37 cellular contexts compared by ENCODE assay signal in the genomic region with DNA sequence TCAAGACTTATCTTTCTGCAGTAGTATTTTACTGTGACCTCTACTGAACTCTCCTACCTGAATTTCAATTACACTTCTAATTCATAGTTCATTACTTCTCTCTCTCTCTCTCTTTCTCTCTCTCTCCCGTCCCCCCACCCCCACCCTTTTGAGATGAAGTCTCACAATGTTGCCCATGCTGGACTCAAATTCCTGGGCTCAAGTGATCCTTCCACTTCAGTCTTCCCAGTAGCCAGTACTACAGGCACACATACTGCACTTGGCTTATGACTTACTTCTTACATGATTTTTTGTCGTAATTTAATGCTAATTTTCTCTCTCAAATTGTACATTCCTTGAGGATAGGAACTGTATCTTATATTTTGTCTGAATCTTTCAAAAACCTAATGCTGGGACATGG.
"Had no signal": no experiment of that assay in that cellular context is flagged by ENCODE, and none has a peak within 500 bp of the region (broad histone marks: within the 10 kb centered on the region; RNA-seq: fewer than 3 reads in every experiment).

No MANE protein-coding gene starts in this region.

- H3K9me3 Mint-ChIP-seq: activated naive CD4-positive, alpha-beta T cell treated with anti-CD3 and anti-CD28 coated beads for 36 hours; activated naive CD4-positive, alpha-beta T cell treated with anti-CD3 and anti-CD28 coated beads, Interleukin-2, amount 10 ng/mL, durations not matched to agents 7 days and 5 days; activated naive CD8-positive, alpha-beta T cell treated with anti-CD3 and anti-CD28 coated beads for 36 hours; activated naive CD8-positive, alpha-beta T cell treated with anti-CD3 and anti-CD28 coated beads, Interleukin-2, amount 10 ng/mL, durations not matched to agents 7 days and 5 days; activated naive CD8-positive, alpha-beta T cell treated with anti-CD3 and anti-CD28 coated beads, Interleukin-2, amount 50 U/mL, for 24 hours; activated T-cell treated with anti-CD3 and anti-CD28 coated beads, Interleukin-2, amount 50 U/mL, for 24 hours; activated T-cell treated with anti-CD3 and anti-CD28 coated beads, Interleukin-2, amount 50 U/mL, for 4 hours; activated T-cell treated with anti-CD3 and anti-CD28 coated beads, Interleukin-2, amount 50 U/mL, for 72 hours; activated T-helper 1 cell treated with anti-CD3 and anti-CD28 coated beads, Interleukin-12 subunit alpha, Interleukin-12 subunit beta, Interleukin-2, Interleukin-4 antibody, amounts not matched to agents 30 ng/mL and 10 ng/mL and 1 ng/mL, durations not matched to agents 14 hours and 24 hours and 36 hours; activated T-helper 17 cell treated with anti-CD3 and anti-CD28 coated beads, Interleukin-2, amount 50 U/mL, for 72 hours; activated T-helper 2 cell treated with anti-CD3 and anti-CD28 coated beads, Interferon-gamma antibody, Interleukin-2, Interleukin-4, amounts not matched to agents 10 μg/mL and 5 μg/mL and 100 μg/mL, durations not matched to agents 14 hours and 24 hours and 36 hours; brain; central memory CD8-positive, alpha-beta T cell had no signal

- DNase-seq: activated effector memory CD4-positive, alpha-beta T cell treated with anti-CD3 and anti-CD28 coated beads, Interleukin-2, amount 50 U/mL, for 16 hours; activated effector memory CD4-positive, alpha-beta T cell treated with Interleukin-2 at 50 U/mL for 16 hours; activated gamma-delta T cell; activated gamma-delta T cell treated with Interleukin-2 at 50 U/mL for 16 hours; activated naive CD4-positive, alpha-beta T cell; activated naive CD4-positive, alpha-beta T cell treated with anti-CD3 and anti-CD28 coated beads for 36 hours; activated naive CD4-positive, alpha-beta T cell treated with anti-CD3 and anti-CD28 coated beads, Interleukin-2, amount 10 ng/mL, durations not matched to agents 7 days and 5 days; activated naive CD4-positive, alpha-beta T cell treated with anti-CD3 and anti-CD28 coated beads, Interleukin-2, amount 50 U/mL, for 16 hours; activated naive CD4-positive, alpha-beta T cell treated with Interleukin-2 at 50 U/mL for 16 hours; activated naive CD8-positive, alpha-beta T cell treated with anti-CD3 and anti-CD28 coated beads for 36 hours; activated naive CD8-positive, alpha-beta T cell treated with anti-CD3 and anti-CD28 coated beads, Interleukin-2, amount 10 ng/mL, durations not matched to agents 7 days and 5 days; activated naive CD8-positive, alpha-beta T cell treated with anti-CD3 and anti-CD28 coated beads, Interleukin-2, amount 50 U/mL, for 24 hours; activated T-cell treated with anti-CD3 and anti-CD28 coated beads for 4 hours; activated T-cell treated with anti-CD3 and anti-CD28 coated beads, Interleukin-2, amount 50 U/mL, for 1 hour; activated T-cell treated with anti-CD3 and anti-CD28 coated beads, Interleukin-2, amount 50 U/mL, for 24 hours; activated T-cell treated with anti-CD3 and anti-CD28 coated beads, Interleukin-2, amount 50 U/mL, for 4 hours; activated T-cell treated with anti-CD3 and anti-CD28 coated beads, Interleukin-2, amount 50 U/mL, for 48 hours; activated T-cell treated with anti-CD3 and anti-CD28 coated beads, Interleukin-2, amount 50 U/mL, for 72 hours; adrenal gland; amniotic stem cell; amygdala; anterior cingulate cortex; aorta; body of pancreas; brain microvascular endothelial cell; caudate nucleus; central memory CD4-positive, alpha-beta T cell; cerebellar nuclear complex had no signal

- H3K4me3 Mint-ChIP-seq: activated naive CD4-positive, alpha-beta T cell treated with anti-CD3 and anti-CD28 coated beads for 36 hours; activated naive CD4-positive, alpha-beta T cell treated with anti-CD3 and anti-CD28 coated beads, Interleukin-2, amount 10 ng/mL, durations not matched to agents 7 days and 5 days; activated naive CD8-positive, alpha-beta T cell; activated naive CD8-positive, alpha-beta T cell treated with anti-CD3 and anti-CD28 coated beads for 36 hours; activated naive CD8-positive, alpha-beta T cell treated with anti-CD3 and anti-CD28 coated beads, Interleukin-2, amount 10 ng/mL, durations not matched to agents 7 days and 5 days; activated naive CD8-positive, alpha-beta T cell treated with anti-CD3 and anti-CD28 coated beads, Interleukin-2, amount 50 U/mL, for 24 hours; activated T-cell treated with anti-CD3 and anti-CD28 coated beads, Interleukin-2, amount 50 U/mL, for 24 hours; activated T-cell treated with anti-CD3 and anti-CD28 coated beads, Interleukin-2, amount 50 U/mL, for 4 hours; activated T-cell treated with anti-CD3 and anti-CD28 coated beads, Interleukin-2, amount 50 U/mL, for 72 hours; activated T-helper 1 cell treated with anti-CD3 and anti-CD28 coated beads, Interleukin-12 subunit alpha, Interleukin-12 subunit beta, Interleukin-2, Interleukin-4 antibody, amounts not matched to agents 30 ng/mL and 10 ng/mL and 1 ng/mL, durations not matched to agents 14 hours and 24 hours and 36 hours; activated T-helper 17 cell treated with anti-CD3 and anti-CD28 coated beads, Interleukin-2, amount 50 U/mL, for 72 hours; brain; central memory CD8-positive, alpha-beta T cell had no signal

- H3K36me3 Mint-ChIP-seq: activated naive CD4-positive, alpha-beta T cell treated with anti-CD3 and anti-CD28 coated beads, Interleukin-2, amount 10 ng/mL, durations not matched to agents 7 days and 5 days; activated naive CD8-positive, alpha-beta T cell; activated naive CD8-positive, alpha-beta T cell treated with anti-CD3 and anti-CD28 coated beads for 36 hours; activated naive CD8-positive, alpha-beta T cell treated with anti-CD3 and anti-CD28 coated beads, Interleukin-2, amount 10 ng/mL, durations not matched to agents 7 days and 5 days; brain had no signal

- ATAC-seq: activated naive CD8-positive, alpha-beta T cell treated with anti-CD3 and anti-CD28 coated beads, Interleukin-2, amount 50 U/mL, for 24 hours; activated T-cell treated with anti-CD3 and anti-CD28 coated beads, Interleukin-2, amount 50 U/mL, for 4 hours; activated T-cell treated with anti-CD3 and anti-CD28 coated beads, Interleukin-2, amount 50 U/mL, for 72 hours; activated T-helper 17 cell treated with anti-CD3 and anti-CD28 coated beads, Interleukin-2, amount 50 U/mL, for 72 hours; body of pancreas had no signal

- H3K36me3 ChIP-seq: adrenal gland, ascending aorta, brain microvascular endothelial cell, breast epithelium, cardiac muscle cell had no signal

- H3K4me3 ChIP-seq: adrenal gland, ascending aorta, body of pancreas, breast epithelium, cardiac muscle cell had no signal

- H3K27ac Mint-ChIP-seq: activated naive CD4-positive, alpha-beta T cell treated with anti-CD3 and anti-CD28 coated beads for 36 hours; activated naive CD4-positive, alpha-beta T cell treated with anti-CD3 and anti-CD28 coated beads, Interleukin-2, amount 10 ng/mL, durations not matched to agents 7 days and 5 days; activated naive CD8-positive, alpha-beta T cell; activated naive CD8-positive, alpha-beta T cell treated with anti-CD3 and anti-CD28 coated beads for 36 hours; activated naive CD8-positive, alpha-beta T cell treated with anti-CD3 and anti-CD28 coated beads, Interleukin-2, amount 10 ng/mL, durations not matched to agents 7 days and 5 days; activated naive CD8-positive, alpha-beta T cell treated with anti-CD3 and anti-CD28 coated beads, Interleukin-2, amount 50 U/mL, for 24 hours; activated T-cell treated with anti-CD3 and anti-CD28 coated beads, Interleukin-2, amount 50 U/mL, for 24 hours; activated T-cell treated with anti-CD3 and anti-CD28 coated beads, Interleukin-2, amount 50 U/mL, for 72 hours; activated T-helper 1 cell treated with anti-CD3 and anti-CD28 coated beads, Interleukin-12 subunit alpha, Interleukin-12 subunit beta, Interleukin-2, Interleukin-4 antibody, amounts not matched to agents 30 ng/mL and 10 ng/mL and 1 ng/mL, durations not matched to agents 14 hours and 24 hours and 36 hours; activated T-helper 17 cell treated with anti-CD3 and anti-CD28 coated beads, Interleukin-2, amount 50 U/mL, for 72 hours; activated T-helper 2 cell treated with anti-CD3 and anti-CD28 coated beads, Interferon-gamma antibody, Interleukin-2, Interleukin-4, amounts not matched to agents 10 μg/mL and 5 μg/mL and 100 μg/mL, durations not matched to agents 14 hours and 24 hours and 36 hours; brain had no signal

- H3K9me3 ChIP-seq: adrenal gland, ascending aorta, body of pancreas, breast epithelium had no signal

- H3K4me1 ChIP-seq: body of pancreas, breast epithelium had no signal

- H3K27ac ChIP-seq: adrenal gland, ascending aorta, body of pancreas, brain microvascular endothelial cell, breast epithelium, cardiac muscle cell had no signal

- H3K27me3 ChIP-seq: adrenal gland, ascending aorta, body of pancreas, brain microvascular endothelial cell, breast epithelium had no signal
